ENCODE assay signal across 8 cellular contexts in genomic region chr19:18282788-18283141, GRCh38. TPM values are rescaled to one million over a fixed set of nuclear protein-coding genes. Genes with fewer than 3 reads are reported as not detected.
DNase-seq lines count a peak whose midpoint lies in the region; ATAC-seq, FAIRE-seq and TF ChIP-seq lines count a peak whose summit lies in the region.

No MANE protein-coding gene starts in this region.

- peak overlapping the region; percentile 98 for H3K27ac Mint-ChIP-seq in activated CD4-positive, alpha-beta T cell treated with anti-CD3 and anti-CD28 coated beads for 36 hours
- peak overlapping the region; percentile 98 for H3K27ac Mint-ChIP-seq in activated T-cell treated with anti-CD3 and anti-CD28 coated beads, Interleukin-2, amount 50 U/mL, for 24 hours

- FAIRE-seq in keratinocyte (lab: Jason Lieb, UNC): no peak

- dilution Hi-C loops in keratinocyte (cut with MboI; ENCODE audit: extremely low pct_ligation_motif_present, low sequenced_read_pairs): no loop called here

- H3K4me1 ChIP-seq in keratinocyte (ENCODE audit: control insufficient read depth, extremely low read depth, insufficient read depth, low read length): peaks cover 19% of the 10 kb centered on the region

- H3K79me2 ChIP-seq in keratinocyte (ENCODE audit: control insufficient read depth, insufficient read depth, low read length): peaks cover 23% of the 10 kb centered on the region

- no peak for ATAC-seq in activated CD4-positive, alpha-beta T cell treated with anti-CD3 and anti-CD28 coated beads for 36 hours
- ATAC-seq in HG02798 (IDR thresholded peaks at IDR 0.05; ENCODE audit: poor library complexity, unreplicated experiment): no peak

- peak overlapping the region in 1 of 3 experiments; percentile 34 for H3K4me3 ChIP-seq in keratinocyte (ENCODE audit: control insufficient read depth in 2 of 3, extremely low read depth in 1 of 3, insufficient read depth in 2 of 3, low read depth in 1 of 3, low read length in 3 of 3)

- no peaks in the 10 kb centered on the region for H3K27me3 ChIP-seq in keratinocyte (ENCODE audit: control insufficient read depth, extremely low read depth, insufficient read depth, low read length)

- CTCF ChIA-PET in activated CD4-positive, alpha-beta T cell treated with anti-CD3 and anti-CD28 coated beads for 36 hours (lab: Charles Lee): interaction anchor here (0.7 to 6.7 kb wide), 3 partner anchors 10 to 36 kb away, joined by 3 to 183 read pairs (median 81); partner anchors contain the start of gene LSM4

- POLR2A ChIA-PET in activated CD4-positive, alpha-beta T cell treated with anti-CD3 and anti-CD28 coated beads for 36 hours (lab: Charles Lee): interaction anchor here (0.7 to 11.4 kb wide), 4 partner anchors 9 to 200 kb away, joined by 5 to 291 read pairs (median 246); partner anchors contain the start of gene LSM4

- peak overlapping the region; percentile 82 for H3K4me3 Mint-ChIP-seq in activated CD4-positive, alpha-beta T cell treated with anti-CD3 and anti-CD28 coated beads for 36 hours
- H3K4me3 Mint-ChIP-seq in activated T-cell treated with anti-CD3 and anti-CD28 coated beads, Interleukin-2, amount 50 U/mL, for 24 hours: peak overlapping the region; percentile 81

- intact Hi-C loops in activated CD4-positive, alpha-beta T cell treated with anti-CD3 and anti-CD28 coated beads for 36 hours (cut with DNase I, micrococcal nuclease): loop anchor here (1.0 to 5.0 kb wide), 2 partner anchors 8 to 260 kb away; partner anchors contain the start of gene FKBP8 (in 1 of the 2)

- no peaks in the 10 kb centered on the region for H3K9me3 ChIP-seq in keratinocyte (ENCODE audit: control insufficient read depth, low read depth, low read length)

- H3K9ac ChIP-seq in keratinocyte (ENCODE audit: control insufficient read depth, extremely low read depth, insufficient read depth, low read length): peak overlapping the region; percentile 96

- TF ChIP-seq CTCF in keratinocyte (optimal IDR thresholded peaks at IDR 0.05 in 1 of 3, IDR thresholded peaks at IDR 0.05 in 1 of 3, conservative IDR thresholded peaks at IDR 0.05 in 1 of 3; ENCODE audit: extremely low read depth in 1 of 3, insufficient read depth in 2 of 3, low read length in 3 of 3): no peak

- H3K27ac ChIP-seq in keratinocyte (ENCODE audit: control insufficient read depth, insufficient read depth, low read length): peak overlapping the region; percentile 98
- peak overlapping the region; percentile 100 for H3K27ac ChIP-seq in temporal lobe (ENCODE audit: low read depth, low read length)

- peaks cover 2% of the 10 kb centered on the region for H3K9me1 ChIP-seq in keratinocyte (ENCODE audit: control insufficient read depth, extremely low read depth, insufficient read depth, low read length)

- no peak overlapping the region for H2AFZ ChIP-seq in keratinocyte (ENCODE audit: control insufficient read depth, low read length)

- H3K36me3 Mint-ChIP-seq in activated CD4-positive, alpha-beta T cell treated with anti-CD3 and anti-CD28 coated beads for 36 hours (ENCODE audit: low read depth): peaks cover 33% of the 10 kb centered on the region
- peaks cover 30% of the 10 kb centered on the region for H3K36me3 Mint-ChIP-seq in activated T-cell treated with anti-CD3 and anti-CD28 coated beads, Interleukin-2, amount 50 U/mL, for 24 hours (ENCODE audit: low read depth)

- DNase-seq in activated CD4-positive, alpha-beta T cell treated with anti-CD3 and anti-CD28 coated beads for 36 hours: peak; percentile 58
- no peak for DNase-seq in activated CD4-positive, alpha-beta T cell treated with anti-CD3 and anti-CD28 coated beads, Interleukin-2, amount 50 U/mL, for 1 hour
- peak; percentile 55 for DNase-seq in activated T-cell treated with anti-CD3 and anti-CD28 coated beads, Interleukin-2, amount 50 U/mL, for 24 hours
- no peak for DNase-seq in keratinocyte (ENCODE audit: low read depth, low spot score)
- DNase-seq in COR-L47 (lab: John Stamatoyannopoulos, UW): no peak
- no peak for DNase-seq in NK-92 treated with Interleukin-12 subunit alpha and Interleukin-12 subunit beta, amount 100 ng/mL, for 24 hours (lab: John Stamatoyannopoulos, UW)

- peaks cover 60% of the 10 kb centered on the region for H3K4me1 Mint-ChIP-seq in activated CD4-positive, alpha-beta T cell treated with anti-CD3 and anti-CD28 coated beads for 36 hours
- peaks cover 60% of the 10 kb centered on the region for H3K4me1 Mint-ChIP-seq in activated T-cell treated with anti-CD3 and anti-CD28 coated beads, Interleukin-2, amount 50 U/mL, for 24 hours (ENCODE audit: low read depth)

- H3K36me3 ChIP-seq in keratinocyte (ENCODE audit: control insufficient read depth in 2 of 2, extremely low read depth in 1 of 2, insufficient read depth in 2 of 2, low read length in 2 of 2): peaks cover 1 to 8% of the 10 kb centered on the region in 2 experiments

- peak overlapping the region; percentile 94 for H3K4me2 ChIP-seq in keratinocyte (ENCODE audit: control insufficient read depth, extremely low read depth, insufficient read depth, low read depth, low read length)

- peaks cover 9% of the 10 kb centered on the region for H4K20me1 ChIP-seq in keratinocyte (ENCODE audit: control insufficient read depth, extremely low read depth, insufficient read depth, low read length)

- peaks cover 3% of the 10 kb centered on the region for H3K9me3 Mint-ChIP-seq in activated CD4-positive, alpha-beta T cell treated with anti-CD3 and anti-CD28 coated beads for 36 hours (ENCODE audit: low read depth)
- H3K9me3 Mint-ChIP-seq in activated T-cell treated with anti-CD3 and anti-CD28 coated beads, Interleukin-2, amount 50 U/mL, for 24 hours: peaks cover 3% of the 10 kb centered on the region

- H3K27me3 Mint-ChIP-seq in activated CD4-positive, alpha-beta T cell treated with anti-CD3 and anti-CD28 coated beads for 36 hours: no peaks in the 10 kb centered on the region
- no peaks in the 10 kb centered on the region for H3K27me3 Mint-ChIP-seq in activated T-cell treated with anti-CD3 and anti-CD28 coated beads, Interleukin-2, amount 50 U/mL, for 24 hours

RNA-seq across cellular contexts. Expression of gene JUND, which starts 1.3 kb away (rescaled TPM):
- total RNA-seq in activated CD4-positive, alpha-beta T cell treated with anti-CD3 and anti-CD28 coated beads for 36 hours: 100 to 1,000 TPM; 254 to 311 TPM
- 17.2 to 36.7 TPM (median 20.7 TPM) in 3 replicates for polyA plus RNA-seq in keratinocyte
- 36.2 TPM for polyA plus RNA-seq in keratinocyte (2011; ENCODE audit: low read depth)
- 13.4 and 56.6 TPM in 2 replicates for polyA plus RNA-seq in keratinocyte (2011; cell fraction: cytosol; rRNA removed)
- 31.1 and 77.4 TPM in 2 replicates for polyA plus RNA-seq in keratinocyte (2011; cell fraction: nucleus; rRNA removed)
- polyA plus RNA-seq in keratinocyte (2012; ENCODE audit: low replicate concordance): 25.3 and 35.2 TPM in 2 replicates
- polyA minus RNA-seq in keratinocyte: 8.8 to 21.5 TPM (median 11.9 TPM) in 3 replicates
- 116 TPM for polyA minus RNA-seq in keratinocyte (2011; cell fraction: cytosol; rRNA and poly(A)+ RNA removed)
- 81.8 and 91.2 TPM in 2 replicates for polyA minus RNA-seq in keratinocyte (2011; cell fraction: nucleus; rRNA and poly(A)+ RNA removed)
- 46.0 TPM for total RNA-seq in temporal lobe

RNA-seq across cellular contexts. Expression of gene IQCN, which starts 8.5 kb away (rescaled TPM):
- under 1 TPM; 0.40 to 0.43 TPM for total RNA-seq in activated CD4-positive, alpha-beta T cell treated with anti-CD3 and anti-CD28 coated beads for 36 hours
- 0.02 to 0.06 TPM in 2 of 3 replicates, not detected in the other for polyA plus RNA-seq in keratinocyte
- polyA plus RNA-seq in keratinocyte (2011; ENCODE audit: low read depth): not detected
- polyA plus RNA-seq in keratinocyte (2011; cell fraction: cytosol; rRNA removed): not detected in 2 replicates
- polyA plus RNA-seq in keratinocyte (2011; cell fraction: nucleus; rRNA removed): 0.69 and 3.8 TPM in 2 replicates
- 0.02 and 0.34 TPM in 2 replicates for polyA plus RNA-seq in keratinocyte (2012; ENCODE audit: low replicate concordance)
- polyA minus RNA-seq in keratinocyte: 0.26 to 0.46 TPM in 2 of 3 replicates, not detected in the other
- not detected for polyA minus RNA-seq in keratinocyte (2011; cell fraction: cytosol; rRNA and poly(A)+ RNA removed)
- 0.84 and 2.8 TPM in 2 replicates for polyA minus RNA-seq in keratinocyte (2011; cell fraction: nucleus; rRNA and poly(A)+ RNA removed)
- total RNA-seq in temporal lobe: 0.49 TPM

RNA-seq across cellular contexts. Expression of gene LSM4, which starts 40.1 kb away (rescaled TPM):
- 100 to 1,000 TPM; 269 to 370 TPM for total RNA-seq in activated CD4-positive, alpha-beta T cell treated with anti-CD3 and anti-CD28 coated beads for 36 hours
- polyA plus RNA-seq in keratinocyte: 150 to 170 TPM (median 162 TPM) in 3 replicates
- 50.4 TPM for polyA plus RNA-seq in keratinocyte (2011; ENCODE audit: low read depth)
- polyA plus RNA-seq in keratinocyte (2011; cell fraction: cytosol; rRNA removed): 74.7 and 141 TPM in 2 replicates
- 41.7 and 45.2 TPM in 2 replicates for polyA plus RNA-seq in keratinocyte (2011; cell fraction: nucleus; rRNA removed)
- polyA plus RNA-seq in keratinocyte (2012; ENCODE audit: low replicate concordance): 86.5 and 186 TPM in 2 replicates
- polyA minus RNA-seq in keratinocyte: 30.7 to 49.0 TPM (median 33.8 TPM) in 3 replicates
- 109 TPM for polyA minus RNA-seq in keratinocyte (2011; cell fraction: cytosol; rRNA and poly(A)+ RNA removed)
- 16.4 and 21.7 TPM in 2 replicates for polyA minus RNA-seq in keratinocyte (2011; cell fraction: nucleus; rRNA and poly(A)+ RNA removed)
- total RNA-seq in temporal lobe: 58.0 TPM

RNA-seq across cellular contexts. Expression of gene PDE4C, which starts 56.5 kb away (rescaled TPM):
- total RNA-seq in activated CD4-positive, alpha-beta T cell treated with anti-CD3 and anti-CD28 coated beads for 36 hours: not detected
- polyA plus RNA-seq in keratinocyte: 0.03 TPM in 1 of 3 replicates, not detected in the others
- polyA plus RNA-seq in keratinocyte (2011; ENCODE audit: low read depth): not detected
- polyA plus RNA-seq in keratinocyte (2011; cell fraction: cytosol; rRNA removed): not detected in 2 replicates
- 0.20 and 0.31 TPM in 2 replicates for polyA plus RNA-seq in keratinocyte (2011; cell fraction: nucleus; rRNA removed)
- polyA plus RNA-seq in keratinocyte (2012; ENCODE audit: low replicate concordance): not detected in 2 replicates
- polyA minus RNA-seq in keratinocyte: not detected in 3 replicates
- polyA minus RNA-seq in keratinocyte (2011; cell fraction: cytosol; rRNA and poly(A)+ RNA removed): not detected
- not detected in 2 replicates for polyA minus RNA-seq in keratinocyte (2011; cell fraction: nucleus; rRNA and poly(A)+ RNA removed)
- 1.2 TPM for total RNA-seq in temporal lobe

RNA-seq across cellular contexts. Expression of gene PGPEP1, which starts 57.6 kb away (rescaled TPM):
- 10 to 100 TPM; 20.0 to 20.9 TPM for total RNA-seq in activated CD4-positive, alpha-beta T cell treated with anti-CD3 and anti-CD28 coated beads for 36 hours
- 4.8 to 5.8 TPM (median 5.6 TPM) in 3 replicates for polyA plus RNA-seq in keratinocyte
- polyA plus RNA-seq in keratinocyte (2011; ENCODE audit: low read depth): 1.3 TPM
- 4.0 and 4.4 TPM in 2 replicates for polyA plus RNA-seq in keratinocyte (2011; cell fraction: cytosol; rRNA removed)
- polyA plus RNA-seq in keratinocyte (2011; cell fraction: nucleus; rRNA removed): 9.2 and 10.9 TPM in 2 replicates
- polyA plus RNA-seq in keratinocyte (2012; ENCODE audit: low replicate concordance): 4.5 and 4.8 TPM in 2 replicates
- 8.9 to 13.1 TPM (median 11.7 TPM) in 3 replicates for polyA minus RNA-seq in keratinocyte
- 7.5 TPM for polyA minus RNA-seq in keratinocyte (2011; cell fraction: cytosol; rRNA and poly(A)+ RNA removed)
- 6.7 and 7.3 TPM in 2 replicates for polyA minus RNA-seq in keratinocyte (2011; cell fraction: nucleus; rRNA and poly(A)+ RNA removed)
- 15.5 TPM for total RNA-seq in temporal lobe

Comparison
In these comparisons a context has a peak if more than half of its experiments do, and no peak if none do; other contexts are left out.
1. DNase-seq: peak in activated CD4-positive, alpha-beta T cell treated with anti-CD3 and anti-CD28 coated beads for 36 hours (single experiment) and activated T-cell treated with anti-CD3 and anti-CD28 coated beads, Interleukin-2, amount 50 U/mL, for 24 hours (single experiment); none in activated CD4-positive, alpha-beta T cell treated with anti-CD3 and anti-CD28 coated beads, Interleukin-2, amount 50 U/mL, for 1 hour (single experiment), keratinocyte (single experiment), COR-L47 (single experiment) and NK-92 treated with Interleukin-12 subunit alpha and Interleukin-12 subunit beta, amount 100 ng/mL, for 24 hours (single experiment).